ENCODE assay signal across 18 cellular contexts in the genomic region with DNA sequence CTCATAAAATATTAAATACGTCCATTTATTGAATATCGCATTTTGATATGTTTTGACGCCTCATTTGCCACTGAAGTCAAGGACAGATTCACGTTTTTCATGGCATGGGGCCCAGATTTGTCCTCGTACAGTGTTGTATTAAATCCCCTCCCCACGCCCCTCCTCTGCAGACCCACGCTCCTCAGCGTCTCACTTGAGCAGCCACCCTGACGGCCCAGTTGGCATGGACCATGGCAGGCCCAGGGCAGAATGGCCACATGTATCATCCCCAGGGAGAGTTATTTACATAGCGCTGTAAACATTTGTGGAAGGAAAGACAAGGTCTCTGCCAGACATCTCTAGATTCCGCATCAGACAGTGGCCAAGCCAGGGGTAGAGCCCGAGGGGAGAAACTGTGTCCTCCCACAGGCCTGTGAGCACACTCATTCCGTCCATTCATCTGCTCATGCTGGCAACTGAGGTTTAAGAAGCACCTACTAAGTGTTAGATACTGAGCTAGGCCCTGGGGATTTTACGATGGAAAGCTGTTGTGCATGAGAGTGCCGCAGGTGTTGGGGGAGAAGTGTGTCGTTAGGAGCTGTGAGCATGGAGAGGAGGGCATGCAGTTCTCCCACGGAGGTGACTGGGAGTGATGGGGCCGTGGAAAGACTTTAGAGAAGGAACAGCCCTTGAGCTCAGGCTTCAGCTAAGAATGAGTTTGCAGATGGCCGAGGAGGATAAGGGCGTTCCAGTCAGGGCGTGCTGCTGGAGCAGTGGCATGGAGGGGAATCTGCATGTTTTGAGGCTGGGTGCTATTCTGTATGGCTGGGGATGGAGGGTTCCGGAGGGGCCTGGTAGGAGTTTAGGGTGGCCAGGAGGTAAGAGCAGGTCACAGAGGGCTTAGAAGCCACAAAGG.
"Had no signal": no experiment of that assay in that cellular context is flagged by ENCODE, and none has a peak within 500 bp of the region (broad histone marks: within the 10 kb centered on the region; RNA-seq: fewer than 3 reads in every experiment).

No MANE protein-coding gene starts in this region.

- H3K36me3 ChIP-seq: colonic mucosa, transverse colon had no signal

- H3K27ac ChIP-seq: body of pancreas, colonic mucosa, transverse colon had no signal

- H3K4me3 ChIP-seq: body of pancreas, colonic mucosa, transverse colon had no signal

- H3K27me3 ChIP-seq: body of pancreas, colonic mucosa, transverse colon had no signal

- H3K9me3 ChIP-seq: body of pancreas, colonic mucosa, transverse colon had no signal

- ATAC-seq: body of pancreas; effector memory CD8-positive, alpha-beta T cell; left colon; naive thymus-derived CD4-positive, alpha-beta T cell; right cardiac atrium had no signal

- DNase-seq: activated B cell treated with CpG ODN at 0.5 μM for 24 hours; activated CD4-positive, alpha-beta T cell treated with anti-CD3 and anti-CD28 coated beads, Interleukin-2, amount 50 U/mL, for 1 hour; activated CD8-positive, alpha-beta memory T cell treated with anti-CD3 and anti-CD28 coated beads for 24 hours; activated effector memory CD4-positive, alpha-beta T cell treated with Interleukin-2 at 50 U/mL for 16 hours; activated naive CD4-positive, alpha-beta T cell treated with Interleukin-2 at 50 U/mL for 16 hours; anterior cingulate cortex; body of pancreas; colonic mucosa; effector memory CD8-positive, alpha-beta T cell; foreskin fibroblast; head of caudate nucleus; hippocampal formation; left colon; naive thymus-derived CD4-positive, alpha-beta T cell; right cardiac atrium; stimulated activated naive CD4-positive, alpha-beta T cell treated with Interleukin-2 at 50 U/mL for 16 hours; T-helper 9 cell; transverse colon had no signal

- H3K4me1 ChIP-seq: body of pancreas had no signal
